In genomic region chr7:151408839-151409554, GRCh38 we compare ENCODE assay signal across 9 cellular contexts. TPM values are rescaled to one million over a fixed set of nuclear protein-coding genes. Genes with fewer than 3 reads are reported as not detected.
A peak's percentile ranks its signal among the peaks of the same experiment; 100 is the strongest.
DNase-seq lines count a peak whose midpoint lies in the region; ATAC-seq and TF ChIP-seq lines count a peak whose summit lies in the region.
"Had no signal": no experiment of that assay in that cellular context is flagged by ENCODE, and none has a peak within 500 bp of the region (broad histone marks: within the 10 kb centered on the region; RNA-seq: fewer than 3 reads in every experiment).

No MANE protein-coding gene starts in this region.

- peak overlapping the region in 1 of 2 donors; percentile 4 for H3K27ac ChIP-seq in ascending aorta
- peak overlapping the region; percentile 45 to 83 (median 69) for H3K27ac ChIP-seq in stomach

- peaks cover 12% of the 10 kb centered on the region for H3K27me3 ChIP-seq in ascending aorta
- H3K27me3 ChIP-seq in stomach: peaks cover 11 to 55% (median 32%) of the 10 kb centered on the region in 3 donors

- peaks cover 9 to 20% of the 10 kb centered on the region in 2 donors for H3K4me1 ChIP-seq in ascending aorta
- H3K4me1 ChIP-seq in stomach: peaks cover 25 to 40% (median 35%) of the 10 kb centered on the region in 4 donors

- H3K36me3 ChIP-seq in ascending aorta: no peaks in the 10 kb centered on the region
- no peaks in the 10 kb centered on the region for H3K36me3 ChIP-seq in stomach

- 7 to 43% (median 12%) methylated on average over 19 to 47 of the region's 47 CpGs for WGBS in stomach, 5 donors

- no peak for TF ChIP-seq EP300 in stomach (IDR thresholded peaks at IDR 0.05)

- H3K9me3 ChIP-seq in ascending aorta (no peaks in the 10 kb centered on the region), stomach (no peaks in the 10 kb centered on the region)

- peak; percentile 60 for ATAC-seq in GM18909 (IDR thresholded peaks at IDR 0.05; ENCODE audit: poor library complexity, unreplicated experiment)
- peak; percentile 33 for ATAC-seq in left colon

- DNase-seq in NAMALWA (ENCODE audit: low spot score): peak; percentile 60
- DNase-seq in ascending aorta (ENCODE audit: low spot score in 2 of 2): no peak
- no peak for DNase-seq in left colon
- no peak for DNase-seq in stomach
- no peak for DNase-seq in SHP77 treated with DMSO at 0.1 percent for 48 hours (lab: John Stamatoyannopoulos, UW)
- DNase-seq in AG08395 (ENCODE audit: low spot score): no peak
- DNase-seq in SIG-M5 treated with dmso at 0.1 percent for 504 hours (lab: John Stamatoyannopoulos, UW; ENCODE audit: unreplicated experiment): no peak

- peak overlapping the region; percentile 51 to 65 for H3K4me3 ChIP-seq in ascending aorta
- peak overlapping the region; percentile 51 to 55 (median 52) for H3K4me3 ChIP-seq in stomach

- intact Hi-C loops in ascending aorta (cut with DNase I) (loop anchor here (5.0 kb wide), 1 partner anchor 38 kb away; no protein-coding TSS in a partner anchor), left colon (cut with DNase I, micrococcal nuclease) (no loop called here), stomach (cut with DNase I; ENCODE audit: low total_unique reads) (no loop called here)

- no peak for TF ChIP-seq POLR2A in stomach (IDR thresholded peaks at IDR 0.05)

- TF ChIP-seq CTCF in ascending aorta (IDR thresholded peaks at IDR 0.05) (no peak), stomach (IDR thresholded peaks at IDR 0.05) (no peak)

RNA-seq across cellular contexts. Expression of gene WDR86, which starts 0.8 kb away (rescaled TPM):
- 4.0 TPM for total RNA-seq in ascending aorta
- total RNA-seq in left colon: 1 to 10 TPM in 1 of 2 donors, under 1 TPM in 1; 0.85 to 2.8 TPM
- total RNA-seq in stomach: 10 to 100 TPM in 1 of 5 donors, 1 to 10 TPM in 4; 1.2 to 15.8 (median 6.2) TPM
- polyA plus RNA-seq in stomach: 1 to 10 TPM; 2.2 to 7.5 (median 4.1) TPM
- total RNA-seq: myocyte had no signal

RNA-seq across cellular contexts. Expression of gene CRYGN, which starts 30.9 kb away (rescaled TPM):
- not detected for total RNA-seq in ascending aorta
- total RNA-seq in left colon: under 1 TPM in 1 of 2 donors, not detected in 1; 0.15 TPM
- not detected for total RNA-seq in stomach
- not detected for polyA plus RNA-seq in stomach
